Comparison of ENCODE assay signal across 8 cellular contexts in genomic region chr3:12810013-12810780, GRCh38. TPM values are rescaled to one million over a fixed set of nuclear protein-coding genes. Genes with fewer than 3 reads are reported as not detected.
A peak's percentile ranks its signal among the peaks of the same experiment; 100 is the strongest.
DNase-seq lines count a peak whose midpoint lies in the region; ATAC-seq lines count a peak whose summit lies in the region.

No MANE protein-coding gene starts in this region.

- peak; percentile 99 for ATAC-seq in GM19043 (IDR thresholded peaks at IDR 0.05; ENCODE audit: low read depth, unreplicated experiment)
- peak; percentile 95 for ATAC-seq in HG03378 (IDR thresholded peaks at IDR 0.05; ENCODE audit: unreplicated experiment)

- no peaks in the 10 kb centered on the region for H3K27me3 ChIP-seq in mononuclear cell (ENCODE audit: insufficient read depth, low read length)

- H3K4me1 ChIP-seq in mononuclear cell (ENCODE audit: insufficient read depth, low read length): peaks cover 7% of the 10 kb centered on the region

- H3K9me3 ChIP-seq in mononuclear cell (ENCODE audit: low read depth, low read length): no peaks in the 10 kb centered on the region

- peak; percentile 91 to 93 for DNase-seq in AML-193 (lab: John Stamatoyannopoulos, UW)
- peak; percentile 84 for DNase-seq in NOMO-1 treated with DMSO at 0.1 percent for 48 hours (lab: John Stamatoyannopoulos, UW; ENCODE audit: unreplicated experiment)
- peak; percentile 98 for DNase-seq in activated CD8-positive, alpha-beta memory T cell treated with anti-CD3 and anti-CD28 coated beads, Interleukin-2, amount 50 U/mL, for 48 hours
- peak; percentile 94 for DNase-seq in epidermal melanocyte (ENCODE audit: insufficient read length, low spot score)
- DNase-seq in stimulated activated CD8-positive, alpha-beta memory T cell treated with anti-CD3 and anti-CD28 coated beads, Interleukin-2, amount 100 ng/mL, for 1 hour (ENCODE audit: low read depth in 2 of 2): peak; percentile 90 to 92

- peak overlapping the region; percentile 48 for H3K4me3 ChIP-seq in mononuclear cell (ENCODE audit: low read length)

RNA-seq across cellular contexts. Expression of gene CAND2, which starts 13.7 kb away (rescaled TPM):
- total RNA-seq in mononuclear cell: 0.84 TPM

RNA-seq across cellular contexts. Expression of gene RPL32, which starts 31.2 kb away (rescaled TPM):
- 2,127 TPM for total RNA-seq in mononuclear cell

RNA-seq across cellular contexts. Expression of gene TMEM40, which starts 51.1 kb away (rescaled TPM):
- 3.8 TPM for total RNA-seq in mononuclear cell

Comparison
In these comparisons a context has a peak if more than half of its experiments do, and no peak if none do; other contexts are left out.
1. Peak in every context shown above with its lines: DNase-seq, ATAC-seq and H3K4me3 ChIP-seq.